In the genomic region with DNA sequence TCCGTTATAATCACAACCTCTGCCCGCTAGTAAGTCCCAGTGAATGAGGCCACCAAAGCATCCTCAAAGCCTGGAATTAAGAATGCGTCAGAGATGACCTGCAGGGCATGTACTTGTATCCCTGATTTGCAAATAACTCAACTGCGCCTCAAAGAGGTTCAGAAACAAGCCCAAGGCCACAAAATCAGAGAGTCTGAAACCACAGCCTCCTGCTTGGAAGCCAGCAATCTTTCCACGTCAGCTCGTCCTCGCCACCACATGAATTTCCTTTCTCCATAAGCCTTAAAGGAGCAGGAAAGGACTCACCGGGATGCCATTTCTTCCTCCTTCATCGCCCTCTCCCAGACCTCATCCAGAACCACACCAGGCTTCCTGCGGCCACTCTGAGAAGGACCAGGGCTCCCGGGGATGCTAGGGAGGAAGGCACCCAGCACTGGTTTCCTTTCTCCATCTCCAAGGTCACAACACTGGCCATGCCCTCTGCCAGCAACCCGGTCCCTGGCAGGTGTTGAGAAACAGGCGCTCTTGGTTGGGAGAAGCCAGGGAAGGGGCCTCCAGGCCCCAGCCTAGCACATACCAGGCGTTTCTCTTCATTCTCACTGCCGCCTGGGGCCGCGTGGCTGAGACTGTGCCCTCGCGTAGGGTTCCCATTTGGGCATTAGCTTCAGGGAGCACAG, we compare ENCODE assay signal across 8 cellular contexts.
"Had no signal": no experiment of that assay in that cellular context is flagged by ENCODE, and none has a peak within 500 bp of the region (broad histone marks: within the 10 kb centered on the region; RNA-seq: fewer than 3 reads in every experiment).

No MANE protein-coding gene starts in this region.

- H3K27me3 ChIP-seq: right lobe of liver had no signal

- H3K36me3 ChIP-seq: left ventricle myocardium inferior, right lobe of liver had no signal

- ATAC-seq: activated T-helper 17 cell treated with anti-CD3 and anti-CD28 coated beads, Interleukin-2, amount 50 U/mL, for 72 hours; right lobe of liver had no signal

- DNase-seq: activated CD4-positive, alpha-beta T cell treated with anti-CD3 and anti-CD28 coated beads, Interleukin-2, amount 50 U/mL, for 1 hour; activated CD4-positive, CD25-positive, alpha-beta regulatory T cell; activated naive CD4-positive, alpha-beta T cell treated with Interleukin-2 at 50 U/mL for 16 hours; islet precursor cell; left ventricle myocardium inferior; mesendoderm; right lobe of liver had no signal

- H3K9me3 ChIP-seq: left ventricle myocardium inferior, right lobe of liver had no signal

- H3K4me3 ChIP-seq: left ventricle myocardium inferior, right lobe of liver had no signal

- H3K27ac ChIP-seq: left ventricle myocardium inferior, right lobe of liver had no signal

- H3K4me1 ChIP-seq: left ventricle myocardium inferior had no signal
